ENCODE assay signal across 15 cellular contexts in genomic region chr22:23844739-23845202, GRCh38. TPM values are rescaled to one million over a fixed set of nuclear protein-coding genes. Genes with fewer than 3 reads are reported as not detected.
A peak's percentile ranks its signal among the peaks of the same experiment; 100 is the strongest.
DNase-seq lines count a peak whose midpoint lies in the region; ATAC-seq and TF ChIP-seq lines count a peak whose summit lies in the region.
"Had no signal": no experiment of that assay in that cellular context is flagged by ENCODE, and none has a peak within 500 bp of the region (broad histone marks: within the 10 kb centered on the region; RNA-seq: fewer than 3 reads in every experiment).

No MANE protein-coding gene starts in this region.

- no peaks in the 10 kb centered on the region for H3K36me3 Mint-ChIP-seq in activated CD8-positive, alpha-beta memory T cell treated with anti-CD3 and anti-CD28 coated beads, Interleukin-2, amount 10 ng/mL, durations not matched to agents 7 days and 5 days

- no peak for TF ChIP-seq EP300 in upper lobe of left lung (IDR thresholded peaks at IDR 0.05)
- TF ChIP-seq EP300 in gastroesophageal sphincter (IDR thresholded peaks at IDR 0.05), result no peak

- POLR2A ChIA-PET in GM10248 (lab: Yijun Ruan, JAX), result interaction anchor here (0.7 kb wide), 1 partner anchor 13 kb away, joined by 4 read pairs; the partner anchor contains the start of gene SLC2A11

- TF ChIP-seq CTCF in Peyer's patch (IDR thresholded peaks at IDR 0.05) (no peak), upper lobe of left lung (IDR thresholded peaks at IDR 0.05) (no peak), GM10248 (IDR thresholded peaks at IDR 0.05; ENCODE audit: control extremely low read depth, extremely low read depth, low read depth, missing control alignments) (no peak), gastroesophageal sphincter (IDR thresholded peaks at IDR 0.05) (no peak)

- TF ChIP-seq POLR2A in Peyer's patch (IDR thresholded peaks at IDR 0.05) (no peak), upper lobe of left lung (IDR thresholded peaks at IDR 0.05) (no peak), gastroesophageal sphincter (IDR thresholded peaks at IDR 0.05) (no peak)

- CTCF ChIA-PET in activated CD8-positive, alpha-beta memory T cell treated with anti-CD3 and anti-CD28 coated beads, Interleukin-2, amount 10 ng/mL, durations not matched to agents 7 days and 5 days (lab: Charles Lee), result interaction anchor here (1.0 to 5.0 kb wide), 5 partner anchors 12 to 76 kb away, joined by 4 to 30 read pairs (median 7); partner anchors contain the start of genes CHCHD10 and SLC2A11
- CTCF ChIA-PET in GM10248 (lab: Yijun Ruan, JAX), result interaction anchor here (1.1 to 5.3 kb wide), 6 partner anchors 12 to 95 kb away, joined by 3 to 46 read pairs (median 4); partner anchors contain the start of gene MMP11

- DNase-seq in activated CD8-positive, alpha-beta memory T cell treated with anti-CD3 and anti-CD28 coated beads, Interleukin-2, amount 10 ng/mL, durations not matched to agents 7 days and 5 days, result no peak
- no peak for DNase-seq in activated CD8-positive, alpha-beta memory T cell treated with anti-CD3 and anti-CD28 coated beads, Interleukin-2, amount 50 U/mL, for 48 hours
- DNase-seq in Peyer's patch, result no peak
- DNase-seq in right cardiac atrium, result peak in 2 of 3 donors; percentile 34 to 36
- no peak for DNase-seq in substantia nigra (lab: John Stamatoyannopoulos, UW)
- no peak for DNase-seq in upper lobe of left lung
- no peak for DNase-seq in GM10248 (ENCODE audit: extremely low spot score)
- DNase-seq: 8988T; activated CD4-positive, alpha-beta T cell treated with anti-CD3 and anti-CD28 coated beads, Interleukin-2, amount 50 U/mL, for 1 hour; CD4-positive, alpha-beta T cell; NCI-H2081; NCI-H69; stimulated activated CD4-positive, alpha-beta T cell treated with anti-CD3 and anti-CD28 coated beads, Interleukin-4, amount 100 ng/mL, for 1 hour had no signal

- H3K9me3 ChIP-seq in Peyer's patch (no peaks in the 10 kb centered on the region), right cardiac atrium (ENCODE audit: control insufficient read depth, low read length) (no peaks in the 10 kb centered on the region), upper lobe of left lung (no peaks in the 10 kb centered on the region), gastroesophageal sphincter (no peaks in the 10 kb centered on the region)

- WGBS in right cardiac atrium, result 78% methylated on average over 8 of the region's 8 CpGs
- 75 to 76% methylated on average over 8 of the region's 8 CpGs for WGBS in upper lobe of left lung, 2 donors
- 74 to 84% methylated on average over 7 to 8 of the region's 8 CpGs for WGBS in gastroesophageal sphincter (ENCODE audit: low coverage in 1 of 2), 2 donors

- peaks cover 30% of the 10 kb centered on the region for H3K4me1 Mint-ChIP-seq in activated CD8-positive, alpha-beta memory T cell treated with anti-CD3 and anti-CD28 coated beads, Interleukin-2, amount 10 ng/mL, durations not matched to agents 7 days and 5 days

- H3K36me3 ChIP-seq in Peyer's patch (no peaks in the 10 kb centered on the region), upper lobe of left lung (no peaks in the 10 kb centered on the region), gastroesophageal sphincter (no peaks in the 10 kb centered on the region)

- H3K9me3 Mint-ChIP-seq in activated CD8-positive, alpha-beta memory T cell treated with anti-CD3 and anti-CD28 coated beads, Interleukin-2, amount 10 ng/mL, durations not matched to agents 7 days and 5 days (ENCODE audit: low read depth), result no peaks in the 10 kb centered on the region
- H3K9me3 Mint-ChIP-seq: CD4-positive, alpha-beta T cell had no signal

- peaks cover 2% of the 10 kb centered on the region for H3K27me3 Mint-ChIP-seq in activated CD8-positive, alpha-beta memory T cell treated with anti-CD3 and anti-CD28 coated beads, Interleukin-2, amount 10 ng/mL, durations not matched to agents 7 days and 5 days
- H3K27me3 Mint-ChIP-seq: CD4-positive, alpha-beta T cell had no signal

- H3K4me1 ChIP-seq in Peyer's patch, result peaks cover 2 to 49% (median 29%) of the 10 kb centered on the region in 4 donors
- no peaks in the 10 kb centered on the region for H3K4me1 ChIP-seq in right cardiac atrium (ENCODE audit: control insufficient read depth, insufficient read depth, low read length)
- peaks cover 14 to 18% (median 17%) of the 10 kb centered on the region in 4 donors for H3K4me1 ChIP-seq in upper lobe of left lung
- peaks cover 0 to 41% (median 7%) of the 10 kb centered on the region in 3 donors for H3K4me1 ChIP-seq in gastroesophageal sphincter

- H3K27ac ChIP-seq in Peyer's patch, result peak overlapping the region; percentile 44 to 79 (median 64)
- H3K27ac ChIP-seq in right cardiac atrium (ENCODE audit: low read length), result no peak overlapping the region
- H3K27ac ChIP-seq in substantia nigra (ENCODE audit: low read depth, low read length, poor library complexity, severe bottlenecking), result peak overlapping the region; percentile 45
- H3K27ac ChIP-seq in upper lobe of left lung, result peak overlapping the region in 1 of 4 donors; percentile 3
- no peak overlapping the region for H3K27ac ChIP-seq in gastroesophageal sphincter

- no peak for ATAC-seq in activated CD8-positive, alpha-beta memory T cell treated with anti-CD3 and anti-CD28 coated beads, Interleukin-2, amount 10 ng/mL, durations not matched to agents 7 days and 5 days
- ATAC-seq in right cardiac atrium (no peak), upper lobe of left lung (ENCODE audit: low FRiP score in 2 of 2) (no peak), gastroesophageal sphincter (no peak)
- ATAC-seq: HCT116 had no signal

- intact Hi-C loops in right cardiac atrium (cut with DNase I), result loop anchor here (5.0 kb wide), 3 partner anchors 72 to 302 kb away; partner anchors contain the start of genes CHCHD10 (in 3 of the 4) and MMP11 (in 1 of the 4)

- peak overlapping the region; percentile 19 for H3K27ac Mint-ChIP-seq in activated CD8-positive, alpha-beta memory T cell treated with anti-CD3 and anti-CD28 coated beads, Interleukin-2, amount 10 ng/mL, durations not matched to agents 7 days and 5 days
- H3K27ac Mint-ChIP-seq: CD4-positive, alpha-beta T cell had no signal

- H3K4me3 Mint-ChIP-seq in activated CD8-positive, alpha-beta memory T cell treated with anti-CD3 and anti-CD28 coated beads, Interleukin-2, amount 10 ng/mL, durations not matched to agents 7 days and 5 days, result no peak overlapping the region
- H3K4me3 Mint-ChIP-seq: CD4-positive, alpha-beta T cell had no signal

- H3K27me3 ChIP-seq in Peyer's patch (no peaks in the 10 kb centered on the region), right cardiac atrium (ENCODE audit: control insufficient read depth, insufficient read depth) (no peaks in the 10 kb centered on the region), upper lobe of left lung (no peaks in the 10 kb centered on the region), gastroesophageal sphincter (no peaks in the 10 kb centered on the region)

- H3K4me3 ChIP-seq in Peyer's patch, result no peak overlapping the region
- no peak overlapping the region for H3K4me3 ChIP-seq in right cardiac atrium (ENCODE audit: low read length)
- no peak overlapping the region for H3K4me3 ChIP-seq in upper lobe of left lung
- no peak overlapping the region for H3K4me3 ChIP-seq in gastroesophageal sphincter

RNA-seq across cellular contexts. Expression of gene DERL3, which starts 6.0 kb away (rescaled TPM):
- 10 to 100 TPM; 14.6 to 18.1 TPM for total RNA-seq in activated CD8-positive, alpha-beta memory T cell treated with anti-CD3 and anti-CD28 coated beads, Interleukin-2, amount 10 ng/mL, durations not matched to agents 7 days and 5 days
- total RNA-seq in Peyer's patch (10 to 100 TPM in 1 of 4 donors, 1 to 10 TPM in 3; 1.1 to 17.3 (median 3.4) TPM), right cardiac atrium (10 to 100 TPM in 2 of 4 donors, 1 to 10 TPM in 2; 6.1 to 11.6 (median 9.2) TPM), upper lobe of left lung (10 to 100 TPM in 2 of 6 donors, 1 to 10 TPM in 4; 1.9 to 14.8 (median 5.5) TPM), gastroesophageal sphincter (1 to 10 TPM in 1 of 4 donors, not detected in 3; 1.7 TPM)
- polyA plus RNA-seq in right cardiac atrium, result 5.0 TPM

RNA-seq across cellular contexts. Expression of gene SLC2A11, which starts 12.9 kb away (rescaled TPM):
- 10 to 100 TPM in 1 of 2 experiments, 1 to 10 TPM in 1; 8.1 to 10.7 TPM for total RNA-seq in activated CD8-positive, alpha-beta memory T cell treated with anti-CD3 and anti-CD28 coated beads, Interleukin-2, amount 10 ng/mL, durations not matched to agents 7 days and 5 days
- 10 to 100 TPM in 3 of 4 donors, 1 to 10 TPM in 1; 8.3 to 16.0 (median 14.8) TPM for total RNA-seq in Peyer's patch
- 10 to 100 TPM; 12.0 to 27.2 (median 21.0) TPM for total RNA-seq in right cardiac atrium
- 23.4 TPM for polyA plus RNA-seq in right cardiac atrium
- 10 to 100 TPM in 5 of 6 donors, 1 to 10 TPM in 1; 9.9 to 31.4 (median 16.5) TPM for total RNA-seq in upper lobe of left lung
- total RNA-seq in gastroesophageal sphincter, result 10 to 100 TPM in 3 of 4 donors, 1 to 10 TPM in 1; 7.3 to 39.8 (median 18.8) TPM

RNA-seq across cellular contexts. Expression of gene MIF, which starts 49.4 kb away (rescaled TPM):
- total RNA-seq in activated CD8-positive, alpha-beta memory T cell treated with anti-CD3 and anti-CD28 coated beads, Interleukin-2, amount 10 ng/mL, durations not matched to agents 7 days and 5 days, result 100 to 1,000 TPM; 730 to 765 TPM
- total RNA-seq in Peyer's patch (100 to 1,000 TPM in 3 of 4 donors, 10 to 100 TPM in 1; 97.9 to 206 (median 151) TPM), right cardiac atrium (100 to 1,000 TPM; 250 to 364 (median 272) TPM), upper lobe of left lung (100 to 1,000 TPM in 5 of 6 donors, 10 to 100 TPM in 1; 54.5 to 388 (median 298) TPM), gastroesophageal sphincter (100 to 1,000 TPM; 164 to 261 (median 237) TPM)
- 369 TPM for polyA plus RNA-seq in right cardiac atrium

RNA-seq across cellular contexts. Expression of gene SMARCB1, which starts 58.0 kb away (rescaled TPM):
- 100 to 1,000 TPM; 117 to 137 TPM for total RNA-seq in activated CD8-positive, alpha-beta memory T cell treated with anti-CD3 and anti-CD28 coated beads, Interleukin-2, amount 10 ng/mL, durations not matched to agents 7 days and 5 days
- total RNA-seq in Peyer's patch, result 10 to 100 TPM; 45.7 to 94.9 (median 77.0) TPM
- 10 to 100 TPM; 48.8 to 55.9 (median 49.4) TPM for total RNA-seq in right cardiac atrium
- 41.1 TPM for polyA plus RNA-seq in right cardiac atrium
- 10 to 100 TPM; 42.8 to 72.8 (median 57.1) TPM for total RNA-seq in upper lobe of left lung
- total RNA-seq in gastroesophageal sphincter, result 10 to 100 TPM; 27.9 to 58.8 (median 32.7) TPM

Comparison
In these comparisons a context has a peak if more than half of its experiments do, and no peak if none do; other contexts are left out.
1. DNase-seq: peak in right cardiac atrium (2 of 3); none in activated CD8-positive, alpha-beta memory T cell treated with anti-CD3 and anti-CD28 coated beads, Interleukin-2, amount 10 ng/mL, durations not matched to agents 7 days and 5 days (single experiment), activated CD8-positive, alpha-beta memory T cell treated with anti-CD3 and anti-CD28 coated beads, Interleukin-2, amount 50 U/mL, for 48 hours (single experiment), Peyer's patch (0 of 3), substantia nigra (0 of 49), upper lobe of left lung (0 of 2) and GM10248 (single experiment).
2. H3K27ac ChIP-seq: peak in Peyer's patch (4 of 4) and substantia nigra (single experiment); none in right cardiac atrium (single experiment) and gastroesophageal sphincter (0 of 4).